In genomic region chr20:15380770-15381169, GRCh38 we compare ENCODE assay signal across 20 cellular contexts.
A peak's percentile ranks its signal among the peaks of the same experiment; 100 is the strongest.
DNase-seq lines count a peak whose midpoint lies in the region; ATAC-seq, FAIRE-seq and TF ChIP-seq lines count a peak whose summit lies in the region.
"Had no signal": no experiment of that assay in that cellular context is flagged by ENCODE, and none has a peak within 500 bp of the region (broad histone marks: within the 10 kb centered on the region; RNA-seq: fewer than 3 reads in every experiment).

No MANE protein-coding gene starts in this region.

- H3K4me3 ChIP-seq in small intestine (ENCODE audit: low read depth in 1 of 2, low read length in 2 of 2) (no peak overlapping the region), hepatocyte (no peak overlapping the region)
- H3K4me3 ChIP-seq: MG63, SJCRH30 had no signal

- no peak overlapping the region for H3K4me2 ChIP-seq in hepatocyte
- H3K4me2 ChIP-seq: KMS-11 had no signal

- 7 to 52% (median 16%) methylated on average over 1 of the region's 1 CpG for WGBS in small intestine, 3 donors
- WGBS in hepatocyte (ENCODE audit: low lambda C conversion rate, missing lambda C conversion rate): 95% methylated on average over 1 of the region's 1 CpG

- H4K20me1 ChIP-seq in hepatocyte (ENCODE audit: insufficient read depth, poor library complexity, severe bottlenecking): no peaks in the 10 kb centered on the region

- no peak overlapping the region for H3K27ac ChIP-seq in small intestine (ENCODE audit: low read depth in 1 of 2, low read length in 1 of 2)
- H3K27ac ChIP-seq in hepatocyte: no peak overlapping the region
- H3K27ac ChIP-seq: KMS-11, RWPE1 had no signal

- H3K9me3 ChIP-seq in small intestine (ENCODE audit: control insufficient read depth, low read depth) (no peaks in the 10 kb centered on the region), hepatocyte (ENCODE audit: low read depth) (no peaks in the 10 kb centered on the region)
- H3K9me3 ChIP-seq: MG63, SJCRH30 had no signal

- TF ChIP-seq CTCF in hepatocyte (IDR thresholded peaks at IDR 0.05; ENCODE audit: poor library complexity): no peak

- DNase-seq in small intestine: no peak
- DNase-seq in stimulated activated CD4-positive, alpha-beta T cell treated with anti-CD3 and anti-CD28 coated beads, Interleukin-4, amount 100 ng/mL, for 1 hour: no peak
- DNase-seq in SW480 (ENCODE audit: low spot score): no peak
- no peak for DNase-seq in hepatocyte (ENCODE audit: low spot score)
- no peak for DNase-seq in HCEC 1CT
- DNase-seq: HFFc6, MG63, NCI-H1105, NCI-H187, NCI-H2171, NCI-H510A treated with DMSO at 0.1 percent for 48 hours, OCI-M1, SJCRH30 had no signal

- no peaks in the 10 kb centered on the region for H3K36me3 ChIP-seq in small intestine (ENCODE audit: control insufficient read depth in 2 of 2, insufficient read depth in 2 of 2, low read length in 2 of 2)
- no peaks in the 10 kb centered on the region for H3K36me3 ChIP-seq in hepatocyte (replicated peaks; ENCODE audit: insufficient read depth, low read depth)
- H3K36me3 ChIP-seq: MG63, SJCRH30 had no signal

- ATAC-seq in GM18870 (IDR thresholded peaks at IDR 0.05; ENCODE audit: unreplicated experiment): peak; percentile 75
- peak; percentile 66 for ATAC-seq in GM21528 (IDR thresholded peaks at IDR 0.05; ENCODE audit: low FRiP score, unreplicated experiment)
- peak; percentile 60 for ATAC-seq in HG03103 (IDR thresholded peaks at IDR 0.05; ENCODE audit: low read depth, unreplicated experiment)
- ATAC-seq: HepG2 had no signal

- H2AFZ ChIP-seq in hepatocyte: no peak overlapping the region

- no peaks in the 10 kb centered on the region for H3K9me2 ChIP-seq in hepatocyte (replicated peaks; ENCODE audit: insufficient read depth)

- no peaks in the 10 kb centered on the region for H3K27me3 ChIP-seq in small intestine (ENCODE audit: control insufficient read depth in 2 of 2, insufficient read depth in 2 of 2, low read length in 2 of 2)
- no peaks in the 10 kb centered on the region for H3K27me3 ChIP-seq in hepatocyte
- H3K27me3 ChIP-seq: MG63, SJCRH30 had no signal

- H3K4me1 ChIP-seq in small intestine (ENCODE audit: control insufficient read depth in 2 of 2, insufficient read depth in 1 of 2, low read depth in 1 of 2, low read length in 1 of 2): no peaks in the 10 kb centered on the region
- H3K4me1 ChIP-seq in hepatocyte (ENCODE audit: insufficient read depth): peaks cover 2% of the 10 kb centered on the region

- FAIRE-seq in small intestine (lab: Jason Lieb, UNC): peak; percentile 62
- FAIRE-seq: H1, HepG2 had no signal

- no peaks in the 10 kb centered on the region for H3K79me2 ChIP-seq in hepatocyte
